In genomic region chr21:45820171-45821091, GRCh38 we compare ENCODE assay signal across 8 cellular contexts.
DNase-seq lines count a peak whose midpoint lies in the region; ATAC-seq, FAIRE-seq and TF ChIP-seq lines count a peak whose summit lies in the region.

No MANE protein-coding gene starts in this region.

- no peak overlapping the region for H3K23ac ChIP-seq in H1 (ENCODE audit: insufficient read length)

- H3K56ac ChIP-seq in H1 (replicated peaks; ENCODE audit: insufficient read length, low read depth, low read length) = no peak overlapping the region

- H3K18ac ChIP-seq in H1 (ENCODE audit: extremely low read depth, low read length) = 0 out of 2 replicates have a peak overlapping the region, but pooled peaks have one; percentile 54

- no peak overlapping the region for H2BK120ac ChIP-seq in H1 (replicated peaks; ENCODE audit: low read depth, low read length)

- no peak overlapping the region for H3K4me3 Mint-ChIP-seq in CD8-positive, alpha-beta T cell

- intact Hi-C loops in CD8-positive, alpha-beta T cell (cut with DNase I, micrococcal nuclease) = loop anchor here (1.0 to 5.0 kb wide), 8 partner anchors 103 to 528 kb away; no protein-coding TSS in a partner anchor

- no peak overlapping the region for H2AK5ac ChIP-seq in H1 (ENCODE audit: low read depth, low read length)

- no peaks in the 10 kb centered on the region for H3K9me3 Mint-ChIP-seq in CD8-positive, alpha-beta T cell

- H3K4me3 ChIP-seq in CD8-positive, alpha-beta T cell (ENCODE audit: low read depth, low read length) = no peak overlapping the region
- no peak overlapping the region for H3K4me3 ChIP-seq in NT2/D1 (ENCODE audit: insufficient read length, low read depth)
- no peak overlapping the region for H3K4me3 ChIP-seq in H1 (ENCODE audit: extremely low read depth in 1 of 4, insufficient read depth in 2 of 4, low read depth in 3 of 4, low read length in 4 of 4)

- peaks cover 3% of the 10 kb centered on the region for H3K4me1 ChIP-seq in CD8-positive, alpha-beta T cell (ENCODE audit: insufficient read depth, low read length)
- H3K4me1 ChIP-seq in NT2/D1 (ENCODE audit: insufficient read depth, insufficient read length) (peaks cover 15% of the 10 kb centered on the region), H1 (replicated peaks in 1 of 4; ENCODE audit: control insufficient read depth in 3 of 4, insufficient read depth in 4 of 4, low read length in 3 of 4) (peaks cover 0 to 8% (median 1%) of the 10 kb centered on the region in 4 experiments; a peak in 2 of 7 replicates)

- no peaks in the 10 kb centered on the region for H3K79me1 ChIP-seq in H1 (ENCODE audit: low read depth, low read length)

- no peaks in the 10 kb centered on the region for H3K9me3 ChIP-seq in CD8-positive, alpha-beta T cell (ENCODE audit: low read length)
- H3K9me3 ChIP-seq in NT2/D1 (ENCODE audit: insufficient read depth, low read length) (no peaks in the 10 kb centered on the region), H1 (ENCODE audit: insufficient read depth in 2 of 2, low read depth in 1 of 2, low read length in 1 of 2) (no peaks in the 10 kb centered on the region)

- H4K5ac ChIP-seq in H1 (ENCODE audit: insufficient read length, low read depth, low read length) = no peak overlapping the region

- H3K36me3 ChIP-seq in CD8-positive, alpha-beta T cell (ENCODE audit: insufficient read depth, low read length) = no peaks in the 10 kb centered on the region
- H3K36me3 ChIP-seq in NT2/D1 (ENCODE audit: insufficient read depth, insufficient read length, low read length) (no peaks in the 10 kb centered on the region), H1 (ENCODE audit: control insufficient read depth in 2 of 4, insufficient read depth in 4 of 4, low read length in 3 of 4) (no peaks in the 10 kb centered on the region)

- peak; percentile 54 to 86 (median 76) for DNase-seq in CD8-positive, alpha-beta T cell
- DNase-seq in HUDEP-2 (lab: John Stamatoyannopoulos, UW; ENCODE audit: unreplicated experiment in 76 of 76) (peak in 62 of 76 experiments; percentile 9 to 76 (median 52)), NT2/D1 (ENCODE audit: low read depth, low spot score) (peak; percentile 97), H1 (ENCODE audit: low read depth in 1 of 2, low spot score in 2 of 2) (peak; percentile 85 to 89), midbrain (lab: John Stamatoyannopoulos, UW) (peak; percentile 87)
- peak; percentile 55 to 60 for DNase-seq in activated CD8-positive, alpha-beta memory T cell treated with anti-CD3 and anti-CD28 coated beads for 4 hours (ENCODE audit: low read depth in 2 of 2)
- peak; percentile 41 to 57 for DNase-seq in stimulated activated CD8-positive, alpha-beta memory T cell treated with anti-CD3 and anti-CD28 coated beads, Interleukin-4, amount 100 ng/mL, for 1 hour (ENCODE audit: low read depth in 2 of 2, low spot score in 1 of 2)

- TF ChIP-seq RAD21 in H1 (IDR thresholded peaks at IDR 0.05 in 1 of 2, conservative IDR thresholded peaks at IDR 0.05 in 1 of 2; ENCODE audit: low read depth in 2 of 2, low read length in 2 of 2) = peak; percentile 96 to 97

- H2BK5ac ChIP-seq in H1 (ENCODE audit: low read depth, low read length) = no peak overlapping the region

- H3K9ac ChIP-seq in NT2/D1 (ENCODE audit: insufficient read length, low read depth) (peak overlapping the region; percentile 27), H1 (replicated peaks in 1 of 4; ENCODE audit: extremely low read depth in 1 of 4, low read depth in 3 of 4, low read length in 3 of 4) (no peak overlapping the region)

- no peak for TF ChIP-seq POLR2A in H1 (IDR thresholded peaks at IDR 0.05; ENCODE audit: control extremely low read depth in 1 of 2, low read depth in 2 of 2, low read length in 2 of 2)

- no peak overlapping the region for H2BK12ac ChIP-seq in H1 (ENCODE audit: low read depth, low read length)

- peak overlapping the region; percentile 29; the same call in 1 of the 2 replicates for H2BK15ac ChIP-seq in H1 (ENCODE audit: low read length)

- no peak overlapping the region for H3K4ac ChIP-seq in H1 (replicated peaks; ENCODE audit: insufficient read length, low read depth, low read length)

- no peak overlapping the region for H4K91ac ChIP-seq in H1 (replicated peaks; ENCODE audit: insufficient read length, low read length)

- peaks cover 2% of the 10 kb centered on the region; the same call in 1 of the 2 replicates for H3K23me2 ChIP-seq in H1 (ENCODE audit: low read depth, low read length)

- FAIRE-seq in H1 (lab: Jason Lieb, UNC) = peak; percentile 97

- H2BK20ac ChIP-seq in H1 (ENCODE audit: low read length) = no peak overlapping the region

- CTCF ChIA-PET in CD8-positive, alpha-beta T cell (lab: Charles Lee) = interaction anchor here (0.5 to 3.5 kb wide), 18 partner anchors 10 to 682 kb away, joined by 3 to 19 read pairs (median 3); no protein-coding TSS in a partner anchor
- CTCF ChIA-PET in H1 (lab: Charles Lee; ENCODE audit: partially characterized antibody) = interaction anchor here (0.6 to 3.0 kb wide), 38 partner anchors 9 to 679 kb away, joined by 3 to 20 read pairs (median 3); no protein-coding TSS in a partner anchor

- POLR2A ChIA-PET in CD8-positive, alpha-beta T cell (lab: Charles Lee) = no interaction called here
- POLR2A ChIA-PET in H1 (lab: Charles Lee; ENCODE audit: partially characterized antibody) = no interaction called here

- H3K27me3 Mint-ChIP-seq in CD8-positive, alpha-beta T cell (ENCODE audit: low read depth) = peaks cover 5% of the 10 kb centered on the region

- no peaks in the 10 kb centered on the region for H3K36me3 Mint-ChIP-seq in CD8-positive, alpha-beta T cell

- peak; percentile 80 for TF ChIP-seq CTCF in CD8-positive, alpha-beta T cell (IDR thresholded peaks at IDR 0.05)
- peak; percentile 84 to 97 (median 90) for TF ChIP-seq CTCF in H1 (IDR thresholded peaks at IDR 0.05; ENCODE audit: control extremely low read depth in 1 of 3, insufficient read depth in 1 of 3, low read depth in 1 of 3, low read length in 3 of 3)

- no peak; a peak in 1 of 3 replicates for TF ChIP-seq EP300 in H1 (IDR thresholded peaks at IDR 0.05; ENCODE audit: borderline replicate concordance in 1 of 2, low read depth in 2 of 2, low read length in 2 of 2)

- H3K27ac Mint-ChIP-seq in CD8-positive, alpha-beta T cell = peak overlapping the region; percentile 21

- no peak overlapping the region for H3K27ac ChIP-seq in CD8-positive, alpha-beta T cell (ENCODE audit: low read depth, low read length)
- no peak overlapping the region for H3K27ac ChIP-seq in H1 (ENCODE audit: low read depth, low read length)

- peak overlapping the region; percentile 31; the same call in 1 of the 2 replicates for H4K8ac ChIP-seq in H1 (ENCODE audit: extremely low read depth, insufficient read depth, low read length)

- no peaks in the 10 kb centered on the region for H3K79me2 ChIP-seq in H1 (ENCODE audit: control insufficient read depth in 1 of 2, insufficient read depth in 2 of 2, low read length in 2 of 2)

- no peak overlapping the region for H3K4me2 ChIP-seq in H1 (ENCODE audit: insufficient read depth in 1 of 2, low read depth in 2 of 2, low read length in 2 of 2)

- no peaks in the 10 kb centered on the region for H3K27me3 ChIP-seq in CD8-positive, alpha-beta T cell (ENCODE audit: insufficient read depth, low read length)
- H3K27me3 ChIP-seq in NT2/D1 (ENCODE audit: insufficient read depth, insufficient read length) = peaks cover 6% of the 10 kb centered on the region
- H3K27me3 ChIP-seq in H1 (replicated peaks in 1 of 4; ENCODE audit: control insufficient read depth in 3 of 4, extremely low read depth in 1 of 4, insufficient read depth in 3 of 4, low read length in 3 of 4) = no peaks in the 10 kb centered on the region

- H2AFZ ChIP-seq in H1 (ENCODE audit: low read length) = no peak overlapping the region; the same call in 1 of the 2 replicates

- no peak overlapping the region for H3K14ac ChIP-seq in H1 (ENCODE audit: insufficient read length)

- peaks cover 0 to 1% of the 10 kb centered on the region in 2 experiments for H4K20me1 ChIP-seq in H1 (replicated peaks in 1 of 2; ENCODE audit: control insufficient read depth in 1 of 2, insufficient read depth in 2 of 2, low read length in 2 of 2)

- peaks cover 18% of the 10 kb centered on the region for H3K4me1 Mint-ChIP-seq in CD8-positive, alpha-beta T cell (ENCODE audit: low read depth)

- peak; percentile 72 for ATAC-seq in CD8-positive, alpha-beta T cell
- no peak for ATAC-seq in GM18870 (IDR thresholded peaks at IDR 0.05; ENCODE audit: unreplicated experiment)

- 57% methylated on average over 31 of the region's 31 CpGs; no CpG with 5 or more reads in 1 of the 2 experiments for WGBS in H1 (ENCODE audit: extremely low coverage in 1 of 2, insufficient coverage in 1 of 2, insufficient read length in 1 of 2, insufficient replicate concordance in 2 of 2, low coverage in 1 of 2, low lambda C conversion rate in 2 of 2, missing lambda C conversion rate in 1 of 2), 2 experiments

TF ChIP-seq in H1, 55 proteins besides CTCF, POLR2A, EP300 and RAD21:
- TF ChIP-seq SIN3A (conservative IDR thresholded peaks at IDR 0.05 in 1 of 2, IDR thresholded peaks at IDR 0.05 in 1 of 2; ENCODE audit: low read depth in 1 of 2, low read length in 2 of 2) (0 out of 4 replicates have a peak, but pooled peaks of 1 of the 2 experiments have one; percentile 22), GABPA (IDR thresholded peaks at IDR 0.05; ENCODE audit: borderline replicate concordance, insufficient read depth, low read length) (peak; percentile 51; the same call in 1 of the 2 replicates), CREB1 (IDR thresholded peaks at IDR 0.05) (peak; percentile 83), CEBPB (IDR thresholded peaks at IDR 0.05; ENCODE audit: low read depth, low read length) (peak; percentile 13; the same call in 1 of the 2 replicates), CHD2 (IDR thresholded peaks at IDR 0.05; ENCODE audit: low read length) (no peak), RNF2 (IDR thresholded peaks at IDR 0.05; ENCODE audit: borderline replicate concordance, low read depth, low read length, missing control alignments, poor library complexity, severe bottlenecking) (no peak)
- TF ChIP-seq, protein P1, sequence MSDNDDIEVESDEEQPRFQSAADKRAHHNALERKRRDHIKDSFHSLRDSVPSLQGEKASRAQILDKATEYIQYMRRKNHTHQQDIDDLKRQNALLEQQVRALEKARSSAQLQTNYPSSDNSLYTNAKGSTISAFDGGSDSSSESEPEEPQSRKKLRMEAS (IDR thresholded peaks at IDR 0.05) = 0 out of 2 replicates have a peak, but pooled peaks have one; percentile 30
